ENCODE assay signal across 8 cellular contexts in genomic region chr9:71768388-71769174, GRCh38. TPM values are rescaled to one million over a fixed set of nuclear protein-coding genes. Genes with fewer than 3 reads are reported as not detected.
DNase-seq lines count a peak whose midpoint lies in the region; ATAC-seq and TF ChIP-seq lines count a peak whose summit lies in the region.

Gene CEMIP2 (minus strand): TSS chr9:71768513. CDS start chr9:71750373, 18,140 bp downstream.

- no peaks in the 10 kb centered on the region for H3K27me3 ChIP-seq in AG04450 (ENCODE audit: control insufficient read depth, insufficient read depth, low read length)

- DNase-seq in AG04450 (ENCODE audit: low read depth, low spot score) (peak; percentile 78), NCI-H2171 treated with DMSO at 0.1 percent for 48 hours (lab: John Stamatoyannopoulos, UW) (peak; percentile 80), caudate nucleus (lab: John Stamatoyannopoulos, UW) (peak in 60 of 61 donors; percentile 29 to 94 (median 84)), inferior parietal cortex (ENCODE audit: extremely low spot score) (peak; percentile 74)
- DNase-seq in activated CD4-positive, CD25-positive, alpha-beta regulatory T cell (lab: John Stamatoyannopoulos, UW): peak; percentile 72 to 85 (median 78)
- peak; percentile 76 to 78 for DNase-seq in stimulated activated CD4-positive, alpha-beta T cell treated with anti-CD3 and anti-CD28 coated beads, Interleukin-12 subunit alpha, Interleukin-12 subunit beta, amount 100 ng/mL, for 24 hours (ENCODE audit: low read depth in 2 of 2)

- TF ChIP-seq CTCF in AG04450 (IDR thresholded peaks at IDR 0.05; ENCODE audit: low read depth, low read length): peak; percentile 31

- ATAC-seq in GM18861 (IDR thresholded peaks at IDR 0.05; ENCODE audit: unreplicated experiment) (peak; percentile 62), HG03095 (IDR thresholded peaks at IDR 0.05; ENCODE audit: unreplicated experiment) (peak; percentile 81)

- H3K27ac ChIP-seq in AG04450 (ENCODE audit: low read depth, low read length): peak within 1 kb of the TSS; percentile 93
- peak within 1 kb of the TSS; percentile 88 for H3K27ac ChIP-seq in caudate nucleus (ENCODE audit: low read depth, low read length)

- H3K9me3 ChIP-seq in AG04450 (ENCODE audit: control insufficient read depth, insufficient read depth, low read length): no peaks in the 10 kb centered on the region; the same call in 1 of the 2 replicates

- peak within 1 kb of the TSS; percentile 84 for H3K4me3 ChIP-seq in AG04450 (ENCODE audit: low read depth, low read length)

- POLR2A ChIA-PET in AG04450 (lab: Yijun Ruan, JAX): interaction anchor here (0.6 to 2.8 kb wide), 10 partner anchors 13 to 160 kb away, joined by 3 to 9 read pairs (median 4); partner anchors contain the start of genes ABHD17B and C9orf85

- CTCF ChIA-PET in AG04450 (lab: Charles Lee): interaction anchor here (1.0 to 2.8 kb wide), 4 partner anchors 50 to 484 kb away, joined by 4 to 26 read pairs (median 7); no protein-coding TSS in a partner anchor

RNA-seq across cellular contexts. Expression of gene CEMIP2, which starts in this region (rescaled TPM):
- polyA plus RNA-seq in AG04450 (2011; rRNA removed): 54.4 and 57.0 TPM in 2 replicates
- polyA minus RNA-seq in AG04450 (2011; rRNA and poly(A)+ RNA removed): 124 and 152 TPM in 2 replicates

Comparison
In these comparisons a context has a peak if more than half of its experiments do, and no peak if none do; other contexts are left out.
1. Peak in every context shown above with its lines: DNase-seq, ATAC-seq, H3K4me3 ChIP-seq and H3K27ac ChIP-seq.